In genomic region chr6:25302677-25303128, GRCh38 we compare ENCODE assay signal across 9 cellular contexts. TPM values are rescaled to one million over a fixed set of nuclear protein-coding genes. Genes with fewer than 3 reads are reported as not detected.
DNase-seq lines count a peak whose midpoint lies in the region; ATAC-seq and TF ChIP-seq lines count a peak whose summit lies in the region.
"Had no signal": no experiment of that assay in that cellular context is flagged by ENCODE, and none has a peak within 500 bp of the region (broad histone marks: within the 10 kb centered on the region; RNA-seq: fewer than 3 reads in every experiment).

No MANE protein-coding gene starts in this region.

- peaks cover 16 to 23% (median 21%) of the 10 kb centered on the region in 3 donors for H3K4me1 Mint-ChIP-seq in T-cell

- POLR2A ChIA-PET in AG04449 (lab: Yijun Ruan, JAX), result interaction anchor here (0.7 to 1.4 kb wide), 2 partner anchors 8 to 207 kb away, joined by 4 to 5 read pairs; no protein-coding TSS in a partner anchor
- POLR2A ChIA-PET in T-cell (lab: Charles Lee), result interaction anchor here in 1 of 2 donors (0.7 kb wide), 1 partner anchor 312 kb away, joined by 3 read pairs; no protein-coding TSS in a partner anchor

- H3K36me3 Mint-ChIP-seq in T-cell, result no peaks in the 10 kb centered on the region

- peak overlapping the region in 1 of 2 donors; percentile 55 for H3K27ac ChIP-seq in uterus

- H3K36me3 ChIP-seq in uterus, result no peaks in the 10 kb centered on the region

- CTCF ChIA-PET in AG04449 (lab: Yijun Ruan, JAX), result interaction anchor here (0.8 to 1.2 kb wide), 2 partner anchors 37 to 188 kb away, joined by 3 read pairs; no protein-coding TSS in a partner anchor
- CTCF ChIA-PET in T-cell (lab: Charles Lee), result interaction anchor here in 1 of 2 donors (0.6 kb wide), 1 partner anchor 34 kb away, joined by 3 read pairs; no protein-coding TSS in a partner anchor

- H3K27me3 ChIP-seq in uterus, result no peaks in the 10 kb centered on the region

- no peak overlapping the region for H3K4me3 Mint-ChIP-seq in T-cell
- H3K4me3 Mint-ChIP-seq: activated naive CD8-positive, alpha-beta T cell treated with anti-CD3 and anti-CD28 coated beads, Interleukin-2, amount 50 U/mL, for 24 hours had no signal

- H3K4me1 ChIP-seq in uterus, result no peaks in the 10 kb centered on the region

- TF ChIP-seq CTCF in AG04449 (IDR thresholded peaks at IDR 0.05; ENCODE audit: insufficient read depth, low read length, missing control alignments) (no peak), uterus (IDR thresholded peaks at IDR 0.05) (no peak)

- DNase-seq in AG04449 (ENCODE audit: low read depth, low spot score) (peak; percentile 57), LHCN-M2 (ENCODE audit: low read depth) (peak; percentile 81), amniotic stem cell (lab: John Stamatoyannopoulos, UW) (peak; percentile 15), kidney tubule cell (ENCODE audit: low spot score) (peak; percentile 92), uterus (no peak), T-cell (no peak), cerebellum (ENCODE audit: low spot score) (no peak)
- DNase-seq: activated naive CD8-positive, alpha-beta T cell treated with anti-CD3 and anti-CD28 coated beads, Interleukin-2, amount 50 U/mL, for 24 hours had no signal

- no peak overlapping the region for H3K27ac Mint-ChIP-seq in T-cell
- H3K27ac Mint-ChIP-seq: activated naive CD8-positive, alpha-beta T cell treated with anti-CD3 and anti-CD28 coated beads, Interleukin-2, amount 50 U/mL, for 24 hours had no signal

- ATAC-seq in HG02852 (IDR thresholded peaks at IDR 0.05; ENCODE audit: unreplicated experiment) (no peak), T-cell (replicated peaks in 1 of 4) (no peak)
- ATAC-seq: activated naive CD8-positive, alpha-beta T cell treated with anti-CD3 and anti-CD28 coated beads, Interleukin-2, amount 50 U/mL, for 24 hours had no signal

- TF ChIP-seq POLR2A in uterus (IDR thresholded peaks at IDR 0.05), result no peak

- H3K9me3 Mint-ChIP-seq in T-cell, result no peaks in the 10 kb centered on the region
- H3K9me3 Mint-ChIP-seq: activated naive CD8-positive, alpha-beta T cell treated with anti-CD3 and anti-CD28 coated beads, Interleukin-2, amount 50 U/mL, for 24 hours had no signal

- H3K4me3 ChIP-seq in AG04449 (ENCODE audit: low read depth, low read length), result no peak overlapping the region
- H3K4me3 ChIP-seq in uterus, result no peak overlapping the region

- H3K27me3 Mint-ChIP-seq in T-cell, result no peaks in the 10 kb centered on the region
- H3K27me3 Mint-ChIP-seq: activated naive CD8-positive, alpha-beta T cell treated with anti-CD3 and anti-CD28 coated beads, Interleukin-2, amount 50 U/mL, for 24 hours had no signal

- no peaks in the 10 kb centered on the region for H3K9me3 ChIP-seq in uterus

- intact Hi-C loops in uterus (cut with DNase I; ENCODE audit: low total_unique reads), result no loop called here

RNA-seq across cellular contexts. Expression of gene CARMIL1, which starts 23.5 kb away (rescaled TPM):
- total RNA-seq in LHCN-M2 (2014; rRNA removed), result 5.5 and 5.6 TPM in 2 replicates
- 4.3 TPM for polyA plus RNA-seq in LHCN-M2 (2012)
- 10 to 100 TPM; 11.8 to 23.2 (median 17.1) TPM for total RNA-seq in uterus
- total RNA-seq in T-cell, result 10 to 100 TPM in 1 of 5 donors, 1 to 10 TPM in 4; 4.0 to 11.6 (median 6.1) TPM
- total RNA-seq in cerebellum, result 36.8 TPM

Comparison
In these comparisons a context has a peak if more than half of its experiments do, and no peak if none do; other contexts are left out.
1. DNase-seq: peak in AG04449 (single experiment), LHCN-M2 (single experiment), amniotic stem cell (single experiment) and kidney tubule cell (single experiment); none in uterus (0 of 2), T-cell (0 of 34) and cerebellum (single experiment).